In genomic region chr21:22842875-22843274, GRCh38 we compare ENCODE assay signal across 15 cellular contexts.
"Had no signal": no experiment of that assay in that cellular context is flagged by ENCODE, and none has a peak within 500 bp of the region (broad histone marks: within the 10 kb centered on the region; RNA-seq: fewer than 3 reads in every experiment).

No MANE protein-coding gene starts in this region.

- DNase-seq: activated CD4-positive, alpha-beta T cell treated with anti-CD3 and anti-CD28 coated beads for 4 hours; activated CD8-positive, alpha-beta T cell treated with anti-CD3 and anti-CD28 coated beads for 36 hours; activated effector memory CD4-positive, alpha-beta T cell treated with Interleukin-2 at 50 U/mL for 16 hours; activated naive CD4-positive, alpha-beta T cell treated with anti-CD3 and anti-CD28 coated beads, Interleukin-2, amount 50 U/mL, for 16 hours; activated T-cell treated with anti-CD3 and anti-CD28 coated beads, Interleukin-2, amount 50 U/mL, for 4 hours; adrenal gland; dermis blood vessel endothelial cell; effector memory CD8-positive, alpha-beta T cell; left colon; naive B cell; sigmoid colon; spleen; testis; upper lobe of right lung had no signal

- H3K9me3 Mint-ChIP-seq: stimulated activated naive CD8-positive, alpha-beta T cell treated with anti-CD3 and anti-CD28 coated beads, Interleukin-15, Interleukin-2, amounts not matched to agents 100 ng/mL and 50 ng/mL, for 24 hours had no signal

- H3K4me1 Mint-ChIP-seq: naive B cell had no signal

- H3K27ac Mint-ChIP-seq: activated CD8-positive, alpha-beta T cell treated with anti-CD3 and anti-CD28 coated beads for 36 hours; effector memory CD8-positive, alpha-beta T cell; naive B cell; stimulated activated naive CD8-positive, alpha-beta T cell treated with anti-CD3 and anti-CD28 coated beads, Interleukin-15, Interleukin-2, amounts not matched to agents 100 ng/mL and 50 ng/mL, for 24 hours had no signal

- H3K4me3 Mint-ChIP-seq: activated CD8-positive, alpha-beta T cell treated with anti-CD3 and anti-CD28 coated beads for 36 hours; activated T-cell treated with anti-CD3 and anti-CD28 coated beads, Interleukin-2, amount 50 U/mL, for 4 hours; effector memory CD8-positive, alpha-beta T cell; naive B cell; stimulated activated naive CD8-positive, alpha-beta T cell treated with anti-CD3 and anti-CD28 coated beads, Interleukin-15, Interleukin-2, amounts not matched to agents 100 ng/mL and 50 ng/mL, for 24 hours had no signal

- H3K27me3 Mint-ChIP-seq: activated CD8-positive, alpha-beta T cell treated with anti-CD3 and anti-CD28 coated beads for 36 hours; effector memory CD8-positive, alpha-beta T cell; naive B cell; stimulated activated naive CD8-positive, alpha-beta T cell treated with anti-CD3 and anti-CD28 coated beads, Interleukin-15, Interleukin-2, amounts not matched to agents 100 ng/mL and 50 ng/mL, for 24 hours had no signal
